Comparison of ENCODE assay signal across 8 cellular contexts in the genomic region with DNA sequence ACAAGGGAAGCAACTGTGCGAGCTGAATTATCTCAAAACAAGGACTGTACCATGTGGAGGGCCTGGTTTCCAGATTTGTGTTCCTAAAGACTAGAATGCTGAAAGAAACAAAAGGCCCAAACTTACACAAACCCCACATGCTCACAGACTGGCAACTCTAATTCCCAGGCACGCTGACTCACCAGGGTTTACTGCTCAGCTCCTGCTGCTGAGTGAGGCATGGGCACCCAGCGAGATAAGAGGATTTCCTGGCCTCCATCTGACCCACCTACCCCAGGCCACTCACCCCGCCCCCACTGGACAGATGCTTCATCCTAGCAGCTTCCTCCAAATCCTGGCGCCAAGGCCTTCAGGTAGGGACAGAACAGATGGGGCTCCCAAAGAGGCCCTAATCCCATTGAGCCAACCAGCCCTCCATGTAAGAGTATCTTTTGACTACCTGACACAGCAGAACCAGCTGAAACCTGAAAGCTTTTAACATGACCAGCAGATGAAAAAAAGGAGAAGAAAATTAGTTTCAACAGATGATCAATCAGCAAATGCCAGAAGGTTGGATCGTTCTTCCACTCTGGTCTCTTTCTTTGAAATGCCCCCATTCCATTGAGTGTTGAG. TPM values are rescaled to one million over a fixed set of nuclear protein-coding genes. Genes with fewer than 3 reads are reported as not detected.
DNase-seq lines count a peak whose midpoint lies in the region; ATAC-seq and TF ChIP-seq lines count a peak whose summit lies in the region.

No MANE protein-coding gene starts in this region.

- POLR2A ChIA-PET in CD8-positive, alpha-beta memory T cell (lab: Charles Lee): no interaction called here

- intact Hi-C loops in left ventricle myocardium inferior (cut with micrococcal nuclease) (no loop called here), stomach (cut with DNase I; ENCODE audit: low total_unique reads) (no loop called here)

- DNase-seq in GM03348 (ENCODE audit: low spot score) (peak; percentile 71), HS-5 (ENCODE audit: low read depth) (peak; percentile 51), left ventricle myocardium inferior (no peak), stomach (peak; percentile 27), NCI-H1417 (lab: John Stamatoyannopoulos, UW) (no peak)
- DNase-seq in activated naive CD8-positive, alpha-beta T cell treated with anti-CD3 and anti-CD28 coated beads, Interleukin-2, amount 50 U/mL, for 24 hours: peak; percentile 10
- DNase-seq in CD8-positive, alpha-beta memory T cell: no peak

- H3K4me1 Mint-ChIP-seq in activated naive CD8-positive, alpha-beta T cell treated with anti-CD3 and anti-CD28 coated beads, Interleukin-2, amount 50 U/mL, for 24 hours: peaks cover 29% of the 10 kb centered on the region
- H3K4me1 Mint-ChIP-seq in CD8-positive, alpha-beta memory T cell: peaks cover 19 to 30% (median 27%) of the 10 kb centered on the region in 3 donors

- H3K36me3 Mint-ChIP-seq in activated naive CD8-positive, alpha-beta T cell treated with anti-CD3 and anti-CD28 coated beads, Interleukin-2, amount 50 U/mL, for 24 hours (ENCODE audit: low read depth): peaks cover 7% of the 10 kb centered on the region
- peaks cover 0 to 15% (median 3%) of the 10 kb centered on the region in 3 donors for H3K36me3 Mint-ChIP-seq in CD8-positive, alpha-beta memory T cell

- H3K9me3 Mint-ChIP-seq in activated naive CD8-positive, alpha-beta T cell treated with anti-CD3 and anti-CD28 coated beads, Interleukin-2, amount 50 U/mL, for 24 hours: no peaks in the 10 kb centered on the region
- H3K9me3 Mint-ChIP-seq in CD8-positive, alpha-beta memory T cell: no peaks in the 10 kb centered on the region

- peak overlapping the region; percentile 43 for H3K27ac Mint-ChIP-seq in activated naive CD8-positive, alpha-beta T cell treated with anti-CD3 and anti-CD28 coated beads, Interleukin-2, amount 50 U/mL, for 24 hours
- H3K27ac Mint-ChIP-seq in CD8-positive, alpha-beta memory T cell: no peak overlapping the region

- peak; percentile 52 for ATAC-seq in activated naive CD8-positive, alpha-beta T cell treated with anti-CD3 and anti-CD28 coated beads, Interleukin-2, amount 50 U/mL, for 24 hours
- no peak for ATAC-seq in HG03521 (IDR thresholded peaks at IDR 0.05; ENCODE audit: unreplicated experiment)

- TF ChIP-seq POLR2A in stomach (IDR thresholded peaks at IDR 0.05): no peak

- WGBS in stomach, 5 donors: 57 to 69% (median 60%) methylated on average over 6 of the region's 6 CpGs

- H3K27me3 Mint-ChIP-seq in activated naive CD8-positive, alpha-beta T cell treated with anti-CD3 and anti-CD28 coated beads, Interleukin-2, amount 50 U/mL, for 24 hours: no peaks in the 10 kb centered on the region
- no peaks in the 10 kb centered on the region for H3K27me3 Mint-ChIP-seq in CD8-positive, alpha-beta memory T cell

- TF ChIP-seq EP300 in stomach (IDR thresholded peaks at IDR 0.05): no peak

- TF ChIP-seq CTCF in left ventricle myocardium inferior (IDR thresholded peaks at IDR 0.05; ENCODE audit: borderline replicate concordance) (no peak), stomach (IDR thresholded peaks at IDR 0.05) (no peak)

- H3K36me3 ChIP-seq in left ventricle myocardium inferior: peaks cover 6% of the 10 kb centered on the region
- peaks cover 9 to 13% (median 13%) of the 10 kb centered on the region in 4 donors for H3K36me3 ChIP-seq in stomach
- H3K36me3 ChIP-seq in CD8-positive, alpha-beta memory T cell (ENCODE audit: insufficient read depth, low read length): no peaks in the 10 kb centered on the region

- no peak overlapping the region for H3K4me3 ChIP-seq in left ventricle myocardium inferior
- H3K4me3 ChIP-seq in stomach: no peak overlapping the region
- no peak overlapping the region for H3K4me3 ChIP-seq in CD8-positive, alpha-beta memory T cell (ENCODE audit: low read length)

- no peak overlapping the region for H3K4me3 Mint-ChIP-seq in activated naive CD8-positive, alpha-beta T cell treated with anti-CD3 and anti-CD28 coated beads, Interleukin-2, amount 50 U/mL, for 24 hours
- H3K4me3 Mint-ChIP-seq in CD8-positive, alpha-beta memory T cell: no peak overlapping the region

- H3K9me3 ChIP-seq in left ventricle myocardium inferior (replicated peaks) (no peaks in the 10 kb centered on the region), stomach (no peaks in the 10 kb centered on the region)
- no peaks in the 10 kb centered on the region for H3K9me3 ChIP-seq in CD8-positive, alpha-beta memory T cell (ENCODE audit: low read length)

- CTCF ChIA-PET in CD8-positive, alpha-beta memory T cell (lab: Charles Lee): interaction anchor here (0.9 to 4.1 kb wide), 2 partner anchors 8 to 16 kb away, joined by 3 to 22 read pairs; no protein-coding TSS in a partner anchor

- H3K27me3 ChIP-seq in left ventricle myocardium inferior (ENCODE audit: low read depth) (no peaks in the 10 kb centered on the region), stomach (no peaks in the 10 kb centered on the region)
- H3K27me3 ChIP-seq in CD8-positive, alpha-beta memory T cell (ENCODE audit: insufficient read depth, low read length, poor library complexity, severe bottlenecking): no peaks in the 10 kb centered on the region

- H3K4me1 ChIP-seq in left ventricle myocardium inferior (peaks cover 99% of the 10 kb centered on the region), stomach (peaks cover 49 to 68% (median 63%) of the 10 kb centered on the region in 4 donors)
- H3K4me1 ChIP-seq in CD8-positive, alpha-beta memory T cell (ENCODE audit: insufficient read depth, low read length): no peaks in the 10 kb centered on the region

- H3K27ac ChIP-seq in left ventricle myocardium inferior (replicated peaks): peak overlapping the region; percentile 83
- H3K27ac ChIP-seq in stomach: peak overlapping the region; percentile 8 to 79 (median 71)
- H3K27ac ChIP-seq in CD8-positive, alpha-beta memory T cell (ENCODE audit: low read depth, low read length): no peak overlapping the region

RNA-seq across cellular contexts. Expression of a gene that starts 33.9 kb away (rescaled TPM):
- total RNA-seq in left ventricle myocardium inferior (9.8 TPM), stomach (10 to 100 TPM in 4 of 5 donors, 1 to 10 TPM in 1; 3.8 to 25.7 (median 16.7) TPM)
- 1 to 10 TPM; 1.4 to 3.7 (median 2.1) TPM for polyA plus RNA-seq in stomach
- total RNA-seq in CD8-positive, alpha-beta memory T cell: 10 to 100 TPM; 12.7 to 13.2 TPM
- polyA plus RNA-seq in CD8-positive, alpha-beta memory T cell: 1.4 TPM

RNA-seq across cellular contexts. Expression of a gene that starts 34.3 kb away (rescaled TPM):
- total RNA-seq in left ventricle myocardium inferior: 45.4 TPM
- 10 to 100 TPM in 4 of 5 donors, 1 to 10 TPM in 1; 6.7 to 29.7 (median 21.0) TPM for total RNA-seq in stomach
- 10 to 100 TPM; 37.4 to 58.5 (median 43.4) TPM for polyA plus RNA-seq in stomach
- total RNA-seq in CD8-positive, alpha-beta memory T cell: 10 to 100 TPM; 33.9 to 35.1 TPM
- 39.9 TPM for polyA plus RNA-seq in CD8-positive, alpha-beta memory T cell

RNA-seq across cellular contexts. Expression of a gene that starts 59.9 kb away (rescaled TPM):
- total RNA-seq in left ventricle myocardium inferior (5.9 TPM), stomach (10 to 100 TPM in 3 of 5 donors, 1 to 10 TPM in 2; 5.5 to 31.7 (median 18.0) TPM)
- 1 to 10 TPM; 4.7 to 7.3 (median 7.2) TPM for polyA plus RNA-seq in stomach
- 1 to 10 TPM; 7.9 to 9.3 TPM for total RNA-seq in CD8-positive, alpha-beta memory T cell
- 0.81 TPM for polyA plus RNA-seq in CD8-positive, alpha-beta memory T cell

RNA-seq across cellular contexts. Expression of a gene that starts 60.0 kb away (rescaled TPM):
- total RNA-seq in left ventricle myocardium inferior (9.8 TPM), stomach (10 to 100 TPM in 4 of 5 donors, 1 to 10 TPM in 1; 9.6 to 49.0 (median 23.7) TPM)
- polyA plus RNA-seq in stomach: 10 to 100 TPM in 1 of 3 donors, 1 to 10 TPM in 2; 8.5 to 10.6 (median 9.6) TPM
- total RNA-seq in CD8-positive, alpha-beta memory T cell: 10 to 100 TPM; 17.4 to 22.2 TPM
- polyA plus RNA-seq in CD8-positive, alpha-beta memory T cell: 2.3 TPM

Comparison
In these comparisons a context has a peak if more than half of its experiments do, and no peak if none do; other contexts are left out.
1. DNase-seq: peak in GM03348 (single experiment), HS-5 (single experiment), activated naive CD8-positive, alpha-beta T cell treated with anti-CD3 and anti-CD28 coated beads, Interleukin-2, amount 50 U/mL, for 24 hours (single experiment) and stomach (single experiment); none in left ventricle myocardium inferior (single experiment), NCI-H1417 (0 of 3) and CD8-positive, alpha-beta memory T cell (0 of 5).